ENCODE assay signal across 8 cellular contexts in genomic region chr19:12140545-12141404, GRCh38. TPM values are rescaled to one million over a fixed set of nuclear protein-coding genes. Genes with fewer than 3 reads are reported as not detected.
DNase-seq lines count a peak whose midpoint lies in the region; ATAC-seq and TF ChIP-seq lines count a peak whose summit lies in the region.

No MANE protein-coding gene starts in this region.

- H3K9me3 ChIP-seq in colonic mucosa: no peaks in the 10 kb centered on the region

- H3K9ac ChIP-seq in colonic mucosa (ENCODE audit: low read depth in 2 of 2, low read length in 2 of 2): peak overlapping the region; percentile 28 to 70

- peak overlapping the region; percentile 77 for H3K4me3 ChIP-seq in colonic mucosa

- intact Hi-C loops in colonic mucosa (cut with DNase I): loop anchor here (2.0 to 5.0 kb wide), 4 partner anchors 82 to 343 kb away; partner anchors contain the start of gene ZNF491

- no peaks in the 10 kb centered on the region for H3K36me3 ChIP-seq in colonic mucosa

- DNase-seq in NCI-H510A (lab: John Stamatoyannopoulos, UW): peak; percentile 59
- DNase-seq in activated CD4-positive, alpha-beta T cell treated with anti-CD3 and anti-CD28 coated beads for 48 hours: peak; percentile 92
- peak; percentile 97 for DNase-seq in colonic mucosa
- DNase-seq in left lobe of liver (ENCODE audit: low spot score): peak; percentile 90
- peak; percentile 80 to 86 for DNase-seq in stimulated activated CD4-positive, alpha-beta T cell treated with anti-CD3 and anti-CD28 coated beads, Interleukin-1b, Interleukin-23, amount 100 ng/mL, for 4 hours (ENCODE audit: low read depth in 2 of 2)

- no peaks in the 10 kb centered on the region for H3K27me3 ChIP-seq in colonic mucosa

- peak; percentile 95 for TF ChIP-seq CTCF in GM12873 (IDR thresholded peaks at IDR 0.05; ENCODE audit: insufficient read depth, low read depth, low read length, missing control alignments)
- peak; percentile 86 for TF ChIP-seq CTCF in colonic mucosa (IDR thresholded peaks at IDR 0.05)

- peaks cover 13% of the 10 kb centered on the region for H3K4me1 ChIP-seq in colonic mucosa

- peak; percentile 41 for ATAC-seq in HG03159 (IDR thresholded peaks at IDR 0.05; ENCODE audit: unreplicated experiment)
- ATAC-seq in left lobe of liver: peak; percentile 90
- no peak for ATAC-seq in GM18511 (IDR thresholded peaks at IDR 0.05; ENCODE audit: unreplicated experiment)

- peak overlapping the region; percentile 81 for H3K27ac ChIP-seq in colonic mucosa

RNA-seq across cellular contexts. Expression of gene ZNF20, which starts 0.6 kb away (rescaled TPM):
- 1 to 10 TPM; 3.4 to 4.8 TPM for total RNA-seq in colonic mucosa
- 0.65 TPM for total RNA-seq in left lobe of liver

RNA-seq across cellular contexts. Expression of gene ZNF625, which starts 15.8 kb away (rescaled TPM):
- total RNA-seq in colonic mucosa (1 to 10 TPM; 2.0 to 4.6 TPM), left lobe of liver (0.15 TPM)

RNA-seq across cellular contexts. Expression of gene ZNF136, which starts 22.1 kb away (rescaled TPM):
- total RNA-seq in colonic mucosa (1 to 10 TPM; 4.6 to 7.1 TPM), left lobe of liver (2.5 TPM)
